ENCODE assay signal across 9 cellular contexts in the genomic region with DNA sequence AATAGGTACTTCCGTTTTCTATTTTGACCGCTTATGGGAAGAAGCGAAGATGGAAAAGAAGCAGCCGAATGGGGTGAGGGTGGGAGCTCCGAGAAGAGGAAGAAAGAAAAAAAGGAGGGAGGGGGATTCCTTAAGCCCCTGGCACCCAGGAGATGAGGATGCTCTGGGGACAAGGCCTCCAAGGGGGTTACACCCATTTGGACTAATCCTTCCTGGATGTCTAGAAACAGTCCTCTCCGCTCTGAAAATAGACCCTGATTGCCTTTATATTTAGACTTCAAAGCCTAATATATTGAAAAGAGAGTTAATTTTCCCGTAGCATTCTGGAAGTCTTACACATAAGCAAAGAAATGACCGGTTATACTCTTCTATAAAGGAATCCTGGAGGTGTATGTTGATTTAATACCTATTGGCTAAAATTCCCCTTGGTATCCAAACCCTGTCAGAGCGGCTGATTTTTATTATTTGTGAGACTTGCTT. TPM values are rescaled to one million over a fixed set of nuclear protein-coding genes. Genes with fewer than 3 reads are reported as not detected.
DNase-seq lines count a peak whose midpoint lies in the region; FAIRE-seq and TF ChIP-seq lines count a peak whose summit lies in the region.
"Had no signal": no experiment of that assay in that cellular context is flagged by ENCODE, and none has a peak within 500 bp of the region (broad histone marks: within the 10 kb centered on the region; RNA-seq: fewer than 3 reads in every experiment).

No MANE protein-coding gene starts in this region.

- H4K20me1 ChIP-seq in PC-9 (ENCODE audit: insufficient read depth) (no peaks in the 10 kb centered on the region), osteoblast (ENCODE audit: insufficient read depth, low read length) (no peaks in the 10 kb centered on the region)

- POLR2A ChIA-PET in CD4-positive, alpha-beta memory T cell (lab: Charles Lee; ENCODE audit: partially characterized antibody) = interaction anchor here (1.0 kb wide), 1 partner anchor 13 kb away, joined by 7 read pairs; the partner anchor contains the start of gene RPP30
- POLR2A ChIA-PET in PC-9 (lab: Charles Lee; ENCODE audit: unreplicated experiment) (interaction anchor here (0.5 to 0.6 kb wide), 2 partner anchors 264 to 873 kb away, joined by 3 to 8 read pairs; no protein-coding TSS in a partner anchor), GM10248 (lab: Yijun Ruan, JAX) (no interaction called here)

- H3K9me3 ChIP-seq in CD4-positive, alpha-beta memory T cell (ENCODE audit: control insufficient read depth in 1 of 2, low read length in 2 of 2) = no peaks in the 10 kb centered on the region
- H3K9me3 ChIP-seq in PC-9 (ENCODE audit: insufficient read depth, low read depth) (no peaks in the 10 kb centered on the region), esophagus muscularis mucosa (no peaks in the 10 kb centered on the region), osteoblast (ENCODE audit: low read depth, low read length) (no peaks in the 10 kb centered on the region), small intestine (ENCODE audit: control insufficient read depth, low read depth) (no peaks in the 10 kb centered on the region)

- peak overlapping the region in 4 of 7 donors; percentile 15 to 70 (median 66) for H3K27ac Mint-ChIP-seq in CD4-positive, alpha-beta memory T cell

- peaks cover 31 to 37% of the 10 kb centered on the region in 2 donors for H3K27me3 Mint-ChIP-seq in CD4-positive, alpha-beta memory T cell

- no TSS peak for BruUV-seq in PC-9 (replicated peaks; lab: Mats Ljungman, UMichigan)

- H3K9me2 ChIP-seq in PC-9 (ENCODE audit: insufficient read depth) = no peaks in the 10 kb centered on the region

- no peaks in the 10 kb centered on the region for H3K36me3 ChIP-seq in CD4-positive, alpha-beta memory T cell (ENCODE audit: insufficient read depth, low read length)
- H3K36me3 ChIP-seq in PC-9 (ENCODE audit: low read depth) (no peaks in the 10 kb centered on the region), esophagus muscularis mucosa (no peaks in the 10 kb centered on the region), osteoblast (ENCODE audit: insufficient read depth, low read length) (no peaks in the 10 kb centered on the region), small intestine (ENCODE audit: control insufficient read depth in 2 of 2, insufficient read depth in 2 of 2, low read length in 2 of 2) (no peaks in the 10 kb centered on the region)

- peaks cover 6 to 8% (median 7%) of the 10 kb centered on the region in 4 donors for H3K4me1 Mint-ChIP-seq in CD4-positive, alpha-beta memory T cell

- peak overlapping the region in 1 of 2 donors; percentile 40 for H3K4me3 ChIP-seq in CD4-positive, alpha-beta memory T cell (ENCODE audit: low read length in 2 of 2)
- peak overlapping the region; percentile 58 for H3K4me3 ChIP-seq in PC-9
- peak overlapping the region; percentile 61 to 84 (median 66) for H3K4me3 ChIP-seq in esophagus muscularis mucosa
- peak overlapping the region; percentile 79 for H3K4me3 ChIP-seq in osteoblast (ENCODE audit: insufficient read depth, low read length)
- H3K4me3 ChIP-seq in small intestine (ENCODE audit: low read depth in 1 of 2, low read length in 2 of 2) = peak overlapping the region in 1 of 2 donors; percentile 73

- H2AFZ ChIP-seq in PC-9 = peak overlapping the region; percentile 83
- peak overlapping the region; percentile 82 for H2AFZ ChIP-seq in osteoblast (ENCODE audit: low read length)

- no peak overlapping the region for H3K27ac ChIP-seq in CD4-positive, alpha-beta memory T cell (ENCODE audit: low read depth, low read length)
- H3K27ac ChIP-seq in PC-9 = peak overlapping the region; percentile 76
- peak overlapping the region in 3 of 4 donors; percentile 38 to 59 (median 51) for H3K27ac ChIP-seq in esophagus muscularis mucosa (replicated peaks in 1 of 4)
- H3K27ac ChIP-seq in osteoblast (ENCODE audit: low read depth, low read length) = peak overlapping the region; percentile 60
- peak overlapping the region in 1 of 2 donors; percentile 77 for H3K27ac ChIP-seq in small intestine (ENCODE audit: low read depth in 1 of 2, low read length in 1 of 2)

- H3K79me2 ChIP-seq in PC-9 (ENCODE audit: low read depth) = no peaks in the 10 kb centered on the region
- H3K79me2 ChIP-seq in osteoblast (ENCODE audit: insufficient read depth, low read length) = peaks cover 21% of the 10 kb centered on the region

- peaks cover 14% of the 10 kb centered on the region; the same call in 1 of the 2 replicates for H3F3A ChIP-seq in PC-9 (ENCODE audit: insufficient read depth, low read depth)

- WGBS in esophagus muscularis mucosa = 48% methylated on average over 9 of the region's 9 CpGs
- 36 to 39% (median 38%) methylated on average over 9 of the region's 9 CpGs for WGBS in small intestine, 3 donors

- H3K4me3 Mint-ChIP-seq in CD4-positive, alpha-beta memory T cell = peak overlapping the region; percentile 83 to 94 (median 88)

- H3K4me2 ChIP-seq in PC-9 (peak overlapping the region; percentile 76), osteoblast (ENCODE audit: insufficient read depth, low read length) (peak overlapping the region; percentile 74)

- peaks cover 0 to 1% of the 10 kb centered on the region in 2 donors for H3K36me3 Mint-ChIP-seq in CD4-positive, alpha-beta memory T cell

- TF ChIP-seq POLR2A in esophagus muscularis mucosa (IDR thresholded peaks at IDR 0.05; ENCODE audit: low read depth) = no peak

- no peaks in the 10 kb centered on the region for H3K9me3 Mint-ChIP-seq in CD4-positive, alpha-beta memory T cell

- no peak for DNase-seq in CD4-positive, alpha-beta memory T cell
- DNase-seq in PC-9 = no peak
- no peak for DNase-seq in esophagus muscularis mucosa (ENCODE audit: extremely low spot score)
- DNase-seq in osteoblast (ENCODE audit: insufficient read length, low spot score, missing footprints) = no peak
- no peak for DNase-seq in small intestine
- DNase-seq in stimulated activated CD4-positive, alpha-beta T cell treated with anti-CD3 and anti-CD28 coated beads, Interleukin-2, amount 100 ng/mL, for 24 hours = no peak
- DNase-seq in inferior parietal cortex (ENCODE audit: extremely low spot score) = no peak
- DNase-seq in GM10248 (ENCODE audit: extremely low spot score) = no peak

- intact Hi-C loops in CD4-positive, alpha-beta memory T cell (cut with micrococcal nuclease) = no loop called here
- intact Hi-C loops in PC-9 (cut with micrococcal nuclease; ENCODE audit: unreplicated experiment) = no loop called here
- intact Hi-C loops in esophagus muscularis mucosa (cut with DNase I) = no loop called here

- peaks cover 11% of the 10 kb centered on the region for H3K4me1 ChIP-seq in CD4-positive, alpha-beta memory T cell (ENCODE audit: insufficient read depth, low read length)
- H3K4me1 ChIP-seq in PC-9 (replicated peaks; ENCODE audit: insufficient read depth) = peaks cover 16% of the 10 kb centered on the region
- H3K4me1 ChIP-seq in esophagus muscularis mucosa = peaks cover 7 to 19% (median 13%) of the 10 kb centered on the region in 4 donors
- H3K4me1 ChIP-seq in osteoblast (ENCODE audit: insufficient read depth, low read length) = peaks cover 21% of the 10 kb centered on the region
- H3K4me1 ChIP-seq in small intestine (ENCODE audit: control insufficient read depth in 2 of 2, insufficient read depth in 1 of 2, low read depth in 1 of 2, low read length in 1 of 2) = no peaks in the 10 kb centered on the region

- TF ChIP-seq EP300 in esophagus muscularis mucosa (IDR thresholded peaks at IDR 0.05) = no peak

- FAIRE-seq in small intestine (lab: Jason Lieb, UNC) = no peak
- FAIRE-seq: endometrium had no signal

- H3K27me3 ChIP-seq in CD4-positive, alpha-beta memory T cell (ENCODE audit: insufficient read depth, low read length) = peaks cover 41% of the 10 kb centered on the region
- H3K27me3 ChIP-seq in PC-9 (ENCODE audit: insufficient read depth, low read depth) (no peaks in the 10 kb centered on the region), esophagus muscularis mucosa (peaks cover 0 to 52% (median 18%) of the 10 kb centered on the region in 4 donors), osteoblast (ENCODE audit: insufficient read depth, low read length) (no peaks in the 10 kb centered on the region), small intestine (ENCODE audit: control insufficient read depth in 2 of 2, insufficient read depth in 2 of 2, low read length in 2 of 2) (peaks cover 6 to 10% of the 10 kb centered on the region in 2 donors)

- CTCF ChIA-PET in CD4-positive, alpha-beta memory T cell (lab: Charles Lee; ENCODE audit: partially characterized antibody) = interaction anchor here (1.3 to 5.0 kb wide), 3 partner anchors 13 to 23 kb away, joined by 3 to 36 read pairs (median 9); partner anchors contain the start of gene RPP30
- CTCF ChIA-PET in PC-9 (lab: Charles Lee) (interaction anchor here (0.5 to 0.6 kb wide), 2 partner anchors 859 to 1064 kb away, joined by 4 to 17 read pairs; no protein-coding TSS in a partner anchor), GM10248 (lab: Yijun Ruan, JAX) (interaction anchor here (1.4 kb wide), 1 partner anchor 14 kb away, joined by 5 read pairs; the partner anchor contains the start of gene RPP30)

- TF ChIP-seq CTCF in PC-9 (conservative IDR thresholded peaks at IDR 0.05) = no peak
- no peak for TF ChIP-seq CTCF in esophagus muscularis mucosa (IDR thresholded peaks at IDR 0.05)
- no peak for TF ChIP-seq CTCF in osteoblast (IDR thresholded peaks at IDR 0.05; ENCODE audit: extremely low read depth, low read depth, low read length)
- TF ChIP-seq CTCF in GM10248 (IDR thresholded peaks at IDR 0.05; ENCODE audit: control extremely low read depth, extremely low read depth, low read depth, missing control alignments) = no peak

RNA-seq across cellular contexts. Expression of gene HTR7, which starts 0.7 kb away (rescaled TPM):
- not detected for total RNA-seq in CD4-positive, alpha-beta memory T cell
- polyA plus RNA-seq in CD4-positive, alpha-beta memory T cell = not detected
- total RNA-seq in PC-9 (2021) (0.52 and 0.55 TPM in 2 replicates), esophagus muscularis mucosa (1 to 10 TPM in 1 of 4 donors, under 1 TPM in 3; 0.33 to 1.7 (median 0.40) TPM), osteoblast (9.8 and 12.4 TPM in 2 replicates)
- under 1 TPM in 1 of 3 donors, not detected in 2; 0.70 TPM for polyA plus RNA-seq in small intestine

RNA-seq across cellular contexts. Expression of gene RPP30, which starts 13.2 kb away (rescaled TPM):
- total RNA-seq in CD4-positive, alpha-beta memory T cell = 10 to 100 TPM; 32.3 to 33.2 TPM
- 10 to 100 TPM; 37.1 to 54.5 TPM for polyA plus RNA-seq in CD4-positive, alpha-beta memory T cell
- total RNA-seq in PC-9 (2021) (25.4 and 32.4 TPM in 2 replicates), esophagus muscularis mucosa (10 to 100 TPM; 21.6 to 31.8 (median 25.7) TPM), osteoblast (43.1 and 47.1 TPM in 2 replicates)
- 10 to 100 TPM; 18.4 to 26.6 (median 21.7) TPM for polyA plus RNA-seq in small intestine
